In genomic region chr6:112437053-112437452, GRCh38 we compare ENCODE assay signal across 21 cellular contexts.
DNase-seq lines count a peak whose midpoint lies in the region; ATAC-seq and TF ChIP-seq lines count a peak whose summit lies in the region.
"Had no signal": no experiment of that assay in that cellular context is flagged by ENCODE, and none has a peak within 500 bp of the region (broad histone marks: within the 10 kb centered on the region; RNA-seq: fewer than 3 reads in every experiment).

No MANE protein-coding gene starts in this region.

- ATAC-seq in stimulated activated naive CD8-positive, alpha-beta T cell treated with anti-CD3 and anti-CD28 coated beads, Interleukin-15, amount 100 ng/mL, for 72 hours: no peak
- ATAC-seq: A549, Panc1 had no signal

- no peaks in the 10 kb centered on the region for H3K9me3 Mint-ChIP-seq in stimulated activated naive CD8-positive, alpha-beta T cell treated with anti-CD3 and anti-CD28 coated beads, Interleukin-15, amount 100 ng/mL, for 72 hours
- H3K9me3 Mint-ChIP-seq: CD4-positive, alpha-beta T cell had no signal

- no peak overlapping the region for H3K27ac Mint-ChIP-seq in stimulated activated naive CD8-positive, alpha-beta T cell treated with anti-CD3 and anti-CD28 coated beads, Interleukin-15, amount 100 ng/mL, for 72 hours
- H3K27ac Mint-ChIP-seq: CD4-positive, alpha-beta T cell had no signal

- no peaks in the 10 kb centered on the region for H3K4me1 Mint-ChIP-seq in stimulated activated naive CD8-positive, alpha-beta T cell treated with anti-CD3 and anti-CD28 coated beads, Interleukin-15, amount 100 ng/mL, for 72 hours

- DNase-seq in HEK293T (ENCODE audit: extremely low spot score) (no peak), NCI-H2227 (lab: John Stamatoyannopoulos, UW; ENCODE audit: unreplicated experiment) (peak; percentile 28), myocyte (ENCODE audit: low read depth) (peak; percentile 62), retina (peak; percentile 57), RPMI8226 (no peak), NCI-H526 treated with DMSO at 0.1 percent for 48 hours (lab: John Stamatoyannopoulos, UW) (no peak)
- DNase-seq in stimulated activated naive CD8-positive, alpha-beta T cell treated with anti-CD3 and anti-CD28 coated beads, Interleukin-15, amount 100 ng/mL, for 72 hours: no peak
- DNase-seq: AML-193; CD4-positive, alpha-beta T cell; GOT3; IMR-90; KG1; MM.1S; NCI-H1694 treated with DMSO at 0.1 percent for 48 hours; NCI-H2081; NCI-H2171 treated with DMSO at 0.1 percent for 48 hours; NCI-H446; NCI-H524 treated with DMSO at 0.1 percent for 48 hours; SHP77 treated with DMSO at 0.1 percent for 48 hours had no signal

- CTCF ChIA-PET in HEK293T (lab: Yijun Ruan, JAX): no interaction called here

- POLR2A ChIA-PET in HEK293T (lab: Yijun Ruan, JAX): no interaction called here

- no peaks in the 10 kb centered on the region for H3K27me3 Mint-ChIP-seq in stimulated activated naive CD8-positive, alpha-beta T cell treated with anti-CD3 and anti-CD28 coated beads, Interleukin-15, amount 100 ng/mL, for 72 hours

- H3K4me3 Mint-ChIP-seq in stimulated activated naive CD8-positive, alpha-beta T cell treated with anti-CD3 and anti-CD28 coated beads, Interleukin-15, amount 100 ng/mL, for 72 hours: no peak overlapping the region
- H3K4me3 Mint-ChIP-seq: CD4-positive, alpha-beta T cell had no signal

TF ChIP-seq in HEK293T, 16 proteins besides CTCF, POLR2A, EP300 and RAD21:
- TF ChIP-seq, protein P1, sequence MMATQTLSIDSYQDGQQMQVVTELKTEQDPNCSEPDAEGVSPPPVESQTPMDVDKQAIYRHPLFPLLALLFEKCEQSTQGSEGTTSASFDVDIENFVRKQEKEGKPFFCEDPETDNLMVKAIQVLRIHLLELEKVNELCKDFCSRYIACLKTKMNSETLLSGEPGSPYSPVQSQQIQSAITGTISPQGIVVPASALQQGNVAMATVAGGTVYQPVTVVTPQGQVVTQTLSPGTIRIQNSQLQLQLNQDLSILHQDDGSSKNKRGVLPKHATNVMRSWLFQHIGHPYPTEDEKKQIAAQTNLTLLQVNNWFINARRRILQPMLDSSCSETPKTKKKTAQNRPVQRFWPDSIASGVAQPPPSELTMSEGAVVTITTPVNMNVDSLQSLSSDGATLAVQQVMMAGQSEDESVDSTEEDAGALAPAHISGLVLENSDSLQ (IDR thresholded peaks at IDR 0.05): peak; percentile 63
- TF ChIP-seq TARDBP (IDR thresholded peaks at IDR 0.05): no peak
- no peak for TF ChIP-seq ELF4 (IDR thresholded peaks at IDR 0.05)

Comparison
In these comparisons a context has a peak if more than half of its experiments do, and no peak if none do; other contexts are left out.
1. DNase-seq: peak in NCI-H2227 (single experiment), myocyte (single experiment) and retina (single experiment); none in HEK293T (single experiment), RPMI8226 (single experiment), stimulated activated naive CD8-positive, alpha-beta T cell treated with anti-CD3 and anti-CD28 coated beads, Interleukin-15, amount 100 ng/mL, for 72 hours (0 of 2) and NCI-H526 treated with DMSO at 0.1 percent for 48 hours (single experiment).